1 cellular context compared by ENCODE assay signal in genomic region chr11:72920001-72920400, GRCh38.
TF ChIP-seq lines count a peak whose summit lies in the region.

No MANE protein-coding gene starts in this region.

TF ChIP-seq in HepG2, 621 proteins besides CTCF, POLR2A, EP300 and RAD21 (continued from another document):
- TF ChIP-seq ARID5B (CRISPR knock-in tag; IDR thresholded peaks at IDR 0.05): no peak
